In the genomic region with DNA sequence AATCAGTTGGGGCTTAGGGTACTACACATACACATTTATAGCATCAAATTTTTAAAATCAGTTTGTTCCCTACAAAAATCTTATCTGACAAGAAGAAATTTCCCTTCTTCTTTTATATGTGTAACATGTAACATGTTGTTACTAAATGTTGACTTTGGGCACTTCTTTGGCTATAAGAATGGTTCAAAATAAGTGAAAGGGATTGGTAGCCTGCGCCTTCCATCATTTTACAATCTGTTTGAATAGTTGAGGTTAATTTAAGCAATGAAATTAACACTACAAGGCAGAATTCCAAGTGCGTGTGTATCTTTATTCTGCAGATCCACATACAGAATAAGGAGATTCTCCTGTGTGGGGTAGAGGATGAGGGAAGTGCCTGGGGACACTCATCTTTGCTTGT, we compare ENCODE assay signal across 8 cellular contexts.
"Had no signal": no experiment of that assay in that cellular context is flagged by ENCODE, and none has a peak within 500 bp of the region (broad histone marks: within the 10 kb centered on the region; RNA-seq: fewer than 3 reads in every experiment).

No MANE protein-coding gene starts in this region.

- H3K4me3 ChIP-seq: K562 had no signal

- FAIRE-seq: HepG2, HTR-8/SVneo, K562 had no signal

- H3K27ac ChIP-seq: HL-60, KMS-11 had no signal

- DNase-seq: IMR-90, KBM-7, KG1 had no signal
